Comparison of ENCODE assay signal across 9 cellular contexts in the genomic region with DNA sequence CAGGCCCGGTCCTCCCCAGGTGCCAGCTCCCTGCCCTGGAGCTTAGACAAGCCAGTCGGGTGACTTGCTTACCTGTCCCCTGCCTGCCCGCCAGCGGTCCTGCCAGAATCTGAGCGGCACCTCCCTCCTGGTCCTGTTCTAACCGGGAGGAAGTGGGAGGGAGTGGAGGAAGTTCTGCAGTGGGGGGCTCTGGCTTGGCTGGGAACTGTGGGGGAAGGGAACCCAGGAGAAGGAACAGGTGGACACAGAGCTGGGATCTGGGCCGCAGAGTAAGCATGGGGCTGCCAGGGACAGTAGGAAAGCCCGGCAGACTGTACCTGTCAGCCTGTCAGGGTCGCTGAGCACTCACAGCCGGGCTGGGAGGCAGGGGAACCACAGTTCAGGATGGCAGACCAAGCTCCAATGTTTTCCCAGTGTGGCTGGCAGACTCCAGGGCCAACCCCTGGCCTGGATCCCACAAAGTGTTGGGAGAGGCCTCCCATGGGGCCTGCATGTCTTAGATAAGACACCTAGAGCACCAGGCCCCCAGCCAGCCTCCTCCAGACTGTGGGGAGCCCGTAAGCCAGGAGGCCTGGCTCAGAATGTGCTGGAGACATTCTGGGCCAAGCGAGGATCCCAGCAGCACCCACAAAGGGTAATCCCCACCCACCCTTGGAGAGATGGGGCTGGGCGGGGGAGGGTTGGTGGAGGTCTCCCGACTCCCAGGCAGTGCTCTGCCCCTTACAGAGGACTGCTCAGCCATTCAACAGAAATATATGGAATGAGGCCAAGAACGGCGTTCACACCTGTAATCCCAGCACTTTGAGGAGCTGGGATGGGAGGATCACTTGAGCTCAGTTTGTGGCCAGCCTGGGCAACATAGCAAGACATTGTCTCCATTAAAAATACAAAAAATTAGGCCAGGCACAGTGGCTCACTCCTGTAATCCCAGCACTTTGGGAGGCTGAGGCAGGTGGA. TPM values are rescaled to one million over a fixed set of nuclear protein-coding genes. Genes with fewer than 3 reads are reported as not detected.
DNase-seq lines count a peak whose midpoint lies in the region; ATAC-seq and TF ChIP-seq lines count a peak whose summit lies in the region.
"Had no signal": no experiment of that assay in that cellular context is flagged by ENCODE, and none has a peak within 500 bp of the region (broad histone marks: within the 10 kb centered on the region; RNA-seq: fewer than 3 reads in every experiment).

No MANE protein-coding gene starts in this region.

- peaks cover 65% of the 10 kb centered on the region for H3K4me1 ChIP-seq in OCI-LY1 (ENCODE audit: insufficient read depth, low read length, severe bottlenecking)

- no peak overlapping the region for H3K27ac Mint-ChIP-seq in neural crest cell (ENCODE audit: unreplicated experiment)

- H2AFZ ChIP-seq in OCI-LY1 (ENCODE audit: low read length) = no peak overlapping the region

- peaks cover 2% of the 10 kb centered on the region for H3K36me3 Mint-ChIP-seq in neural crest cell (ENCODE audit: low read depth)

- peak overlapping the region; percentile 90 for H3K4me2 ChIP-seq in OCI-LY1 (ENCODE audit: low read length)

- H4K20me1 ChIP-seq in OCI-LY1 (ENCODE audit: insufficient read depth, low read length) = no peaks in the 10 kb centered on the region

- H3K4me3 Mint-ChIP-seq in neural crest cell = peak overlapping the region; percentile 90

- H3K9ac ChIP-seq in OCI-LY1 (ENCODE audit: low read length) = peak overlapping the region; percentile 45; the same call in 1 of the 2 replicates

- H3K79me2 ChIP-seq in OCI-LY1 (ENCODE audit: insufficient read depth, low read length) = no peaks in the 10 kb centered on the region

- no peaks in the 10 kb centered on the region for H3K9me3 Mint-ChIP-seq in neural crest cell

- no peaks in the 10 kb centered on the region for H3K27me3 ChIP-seq in OCI-LY1 (ENCODE audit: insufficient read depth, low read length)

- no peaks in the 10 kb centered on the region for H3K36me3 ChIP-seq in OCI-LY1 (ENCODE audit: insufficient read depth, low read length)

- no peaks in the 10 kb centered on the region for H3K9me2 ChIP-seq in OCI-LY1 (ENCODE audit: low read depth, low read length)

- H3K27me3 Mint-ChIP-seq in neural crest cell (ENCODE audit: low read depth) = no peaks in the 10 kb centered on the region

- no peaks in the 10 kb centered on the region for H3K9me3 ChIP-seq in OCI-LY1 (ENCODE audit: low read length)

- ATAC-seq in esophagus mucosa (peak; percentile 20), HG02973 (IDR thresholded peaks at IDR 0.05; ENCODE audit: unreplicated experiment) (no peak), HG03045 (IDR thresholded peaks at IDR 0.05; ENCODE audit: unreplicated experiment) (no peak)

- H3K27ac ChIP-seq in C4-2B (peak overlapping the region; percentile 67), OCI-LY1 (ENCODE audit: low read depth, low read length, poor library complexity, severe bottlenecking) (peak overlapping the region; percentile 68)

- peaks cover 27% of the 10 kb centered on the region for H3K4me1 Mint-ChIP-seq in neural crest cell

- peak overlapping the region; percentile 100 for H3K4me3 ChIP-seq in OCI-LY1 (ENCODE audit: low read depth, low read length, poor library complexity, severe bottlenecking)

- no peak for TF ChIP-seq CTCF in C4-2B (conservative IDR thresholded peaks at IDR 0.05)
- TF ChIP-seq CTCF in OCI-LY1 (IDR thresholded peaks at IDR 0.05; ENCODE audit: low read length) = no peak
- TF ChIP-seq CTCF in neural crest cell (conservative IDR thresholded peaks at IDR 0.05) = no peak

- no peaks in the 10 kb centered on the region for H3F3A ChIP-seq in OCI-LY1 (ENCODE audit: insufficient read depth, low read length)

- no peak for DNase-seq in neural crest cell (ENCODE audit: low read depth, low spot score)
- DNase-seq in NCI-H774 (lab: John Stamatoyannopoulos, UW) = no peak
- no peak for DNase-seq in putamen (ENCODE audit: low spot score)

RNA-seq across cellular contexts. Expression of gene CYB5R3, which starts 2.3 kb away (rescaled TPM):
- total RNA-seq in esophagus mucosa = 101 TPM
- 105 and 106 TPM in 2 replicates for total RNA-seq in neural crest cell

RNA-seq across cellular contexts. Expression of gene ATP5MGL, which starts 6.4 kb away (rescaled TPM):
- total RNA-seq in esophagus mucosa (0.68 TPM), neural crest cell (0.66 and 1.3 TPM in 2 replicates)
- total RNA-seq: HT1080 had no signal

RNA-seq across cellular contexts. Expression of gene POLDIP3, which starts 32.2 kb away (rescaled TPM):
- total RNA-seq in esophagus mucosa = 43.9 TPM
- 110 and 114 TPM in 2 replicates for total RNA-seq in neural crest cell
